Comparison of ENCODE assay signal across 2 cellular contexts in the genomic region with DNA sequence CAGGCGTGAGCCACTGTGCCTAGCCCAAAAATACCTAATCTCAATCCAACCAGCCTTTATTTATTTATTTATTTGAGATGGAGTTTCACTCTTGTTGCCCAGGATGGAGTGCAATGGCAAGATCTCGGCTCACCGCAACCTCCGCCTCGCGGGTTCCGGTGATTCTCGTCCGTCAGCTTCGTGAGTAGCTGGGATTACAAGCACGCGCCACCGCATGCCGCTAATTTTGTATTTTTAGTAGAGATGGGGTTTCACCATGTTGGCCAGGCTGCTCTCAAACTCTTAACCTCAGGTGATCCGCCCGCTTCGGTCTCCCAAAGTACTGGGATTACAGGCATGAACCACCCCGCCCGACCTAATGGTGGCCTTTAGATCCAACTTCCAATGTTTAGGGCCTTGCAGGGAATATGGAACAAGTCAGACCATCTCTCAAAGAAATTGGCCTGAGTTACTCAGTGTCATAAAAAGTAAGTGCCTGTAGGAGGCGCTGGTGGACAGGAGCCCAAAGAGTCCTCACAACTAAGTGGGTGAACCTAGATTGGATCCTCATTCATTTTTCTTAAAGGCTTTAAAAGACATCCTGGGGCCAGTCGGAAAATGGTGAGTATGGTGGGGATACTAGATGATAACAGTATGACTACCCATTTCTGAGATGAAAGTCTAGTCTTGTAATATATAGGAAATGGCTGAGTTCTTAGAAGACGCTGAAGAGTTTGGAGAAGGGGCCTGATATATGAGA.
TF ChIP-seq lines count a peak whose summit lies in the region.

No MANE protein-coding gene starts in this region.

TF ChIP-seq in GM23338, 12 proteins besides CTCF, POLR2A, EP300 and RAD21:
- TF ChIP-seq ZNF114 (CRISPR knock-in tag; IDR thresholded peaks at IDR 0.05) (no peak), STAT1 (IDR thresholded peaks at IDR 0.05; ENCODE audit: unreplicated experiment) (no peak), REST (IDR thresholded peaks at IDR 0.05; ENCODE audit: unreplicated experiment) (no peak), NANOG (IDR thresholded peaks at IDR 0.05; ENCODE audit: borderline replicate concordance) (no peak)

TF ChIP-seq in GM12878, 131 proteins besides CTCF, POLR2A, EP300 and RAD21:
- peak; percentile 36; the same call in 1 of the 2 replicates for TF ChIP-seq SMC3 (IDR thresholded peaks at IDR 0.05; ENCODE audit: borderline replicate concordance, low read length)
- no peak for TF ChIP-seq ASH2L (IDR thresholded peaks at IDR 0.05; ENCODE audit: borderline replicate concordance, low read depth)
